Comparison of ENCODE assay signal across 8 cellular contexts in the genomic region with DNA sequence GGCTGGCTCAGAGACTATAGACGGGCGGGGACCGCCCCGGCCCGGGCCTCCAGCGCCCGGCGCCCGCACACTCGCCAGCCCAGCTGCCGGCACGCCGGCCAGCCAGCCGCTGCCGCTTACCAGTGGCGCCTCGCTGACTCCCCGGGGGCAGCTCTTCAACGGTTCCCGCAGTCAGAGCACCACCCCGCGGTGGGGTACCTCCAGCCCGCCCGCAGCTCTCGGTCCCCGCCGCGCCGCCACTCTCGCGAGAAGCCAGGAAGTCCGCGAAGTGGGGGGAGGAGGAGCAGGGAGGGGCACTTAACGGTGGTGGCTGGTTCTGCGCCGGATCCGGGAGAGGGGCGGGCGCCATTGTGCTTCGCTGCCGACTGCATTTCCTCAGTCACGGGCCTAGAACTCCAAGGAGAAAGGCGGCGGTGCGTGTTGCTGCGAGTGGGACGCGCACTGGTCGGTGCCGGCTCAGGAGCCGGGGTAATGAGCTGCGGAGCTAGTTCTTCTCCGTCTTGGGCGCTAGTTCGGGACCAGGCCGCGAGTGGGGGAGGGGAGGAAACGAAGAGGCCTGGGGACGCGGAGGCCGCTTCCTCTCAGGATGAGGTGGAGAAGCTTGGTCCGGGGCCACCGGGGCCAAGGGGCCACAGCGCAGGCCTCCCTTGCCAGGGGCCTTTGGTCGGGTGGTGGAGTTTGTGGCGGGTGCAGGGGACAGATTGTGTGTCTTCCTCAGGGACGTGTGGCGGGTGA. TPM values are rescaled to one million over a fixed set of nuclear protein-coding genes. Genes with fewer than 3 reads are reported as not detected.
A peak's percentile ranks its signal among the peaks of the same experiment; 100 is the strongest.
DNase-seq lines count a peak whose midpoint lies in the region; ATAC-seq, FAIRE-seq and TF ChIP-seq lines count a peak whose summit lies in the region.

A gene with protein sequence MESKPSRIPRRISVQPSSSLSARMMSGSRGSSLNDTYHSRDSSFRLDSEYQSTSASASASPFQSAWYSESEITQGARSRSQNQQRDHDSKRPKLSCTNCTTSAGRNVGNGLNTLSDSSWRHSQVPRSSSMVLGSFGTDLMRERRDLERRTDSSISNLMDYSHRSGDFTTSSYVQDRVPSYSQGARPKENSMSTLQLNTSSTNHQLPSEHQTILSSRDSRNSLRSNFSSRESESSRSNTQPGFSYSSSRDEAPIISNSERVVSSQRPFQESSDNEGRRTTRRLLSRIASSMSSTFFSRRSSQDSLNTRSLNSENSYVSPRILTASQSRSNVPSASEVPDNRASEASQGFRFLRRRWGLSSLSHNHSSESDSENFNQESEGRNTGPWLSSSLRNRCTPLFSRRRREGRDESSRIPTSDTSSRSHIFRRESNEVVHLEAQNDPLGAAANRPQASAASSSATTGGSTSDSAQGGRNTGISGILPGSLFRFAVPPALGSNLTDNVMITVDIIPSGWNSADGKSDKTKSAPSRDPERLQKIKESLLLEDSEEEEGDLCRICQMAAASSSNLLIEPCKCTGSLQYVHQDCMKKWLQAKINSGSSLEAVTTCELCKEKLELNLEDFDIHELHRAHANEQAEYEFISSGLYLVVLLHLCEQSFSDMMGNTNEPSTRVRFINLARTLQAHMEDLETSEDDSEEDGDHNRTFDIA (plus strand): TSS at position 313 of the 735 bp plus-strand sequence. CDS start 16,517 bp downstream, outside the sequence.

- no peaks in the 10 kb centered on the region for H3K9me3 ChIP-seq in spleen

- H3K4me1 ChIP-seq in spleen = peaks cover 26 to 62% (median 54%) of the 10 kb centered on the region in 6 donors

- intact Hi-C loops in spleen (cut with DNase I; ENCODE audit: low total_unique reads) = no loop called here

- peak; percentile 95 for ATAC-seq in GM18907 (IDR thresholded peaks at IDR 0.05; ENCODE audit: unreplicated experiment)
- peak; percentile 93 for ATAC-seq in HG03159 (IDR thresholded peaks at IDR 0.05; ENCODE audit: unreplicated experiment)

- 0 to 1% (median 1%) methylated on average over 50 to 68 of the region's 68 CpGs for WGBS in spleen, 5 donors

- peak within 1 kb of the TSS; percentile 98 to 100 (median 100) for H3K27ac ChIP-seq in spleen

- H3K36me3 Mint-ChIP-seq in immature natural killer cell = peaks cover 4 to 9% (median 4%) of the 10 kb centered on the region in 3 donors

- H3K4me3 ChIP-seq in WI38 (ENCODE audit: low read depth, low read length) = peak within 1 kb of the TSS; percentile 92
- H3K4me3 ChIP-seq in bronchial epithelial cell (ENCODE audit: low read depth, low read length) = peak within 1 kb of the TSS; percentile 98
- peak within 1 kb of the TSS; percentile 71 to 91 (median 83) for H3K4me3 ChIP-seq in spleen

- H3K27me3 ChIP-seq in bronchial epithelial cell (ENCODE audit: control insufficient read depth, insufficient read depth, low read length) (no peaks in the 10 kb centered on the region), spleen (replicated peaks in 1 of 7) (no peaks in the 10 kb centered on the region)

- peak within 1 kb of the TSS; percentile 98 to 100 (median 99) for H3K27ac Mint-ChIP-seq in immature natural killer cell

- H3K36me3 ChIP-seq in bronchial epithelial cell (ENCODE audit: control insufficient read depth, insufficient read depth, low read length) (peaks cover 2% of the 10 kb centered on the region), spleen (peaks cover 0 to 33% (median 17%) of the 10 kb centered on the region in 6 donors)

- FAIRE-seq in bronchial epithelial cell (lab: Jason Lieb, UNC) = no peak

- H3K9me3 Mint-ChIP-seq in immature natural killer cell = no peaks in the 10 kb centered on the region

- peak; percentile 68 to 91 (median 84) for TF ChIP-seq POLR2A in spleen (IDR thresholded peaks at IDR 0.05)

- H3K27me3 Mint-ChIP-seq in immature natural killer cell (ENCODE audit: low read depth in 3 of 3) = peaks cover 13 to 20% (median 19%) of the 10 kb centered on the region in 3 donors

- DNase-seq in AG08395 (ENCODE audit: low spot score) (peak; percentile 98), NCI-H2227 (lab: John Stamatoyannopoulos, UW; ENCODE audit: unreplicated experiment) (peak; percentile 98), bronchial epithelial cell (ENCODE audit: low read depth) (peak; percentile 86), immature natural killer cell (peak; percentile 98), spleen (peak; percentile 99)

- 0 out of 2 replicates have a peak, but pooled peaks have one; percentile 25 for TF ChIP-seq CTCF in WI38 (IDR thresholded peaks at IDR 0.05; ENCODE audit: low read depth, low read length)
- TF ChIP-seq CTCF in bronchial epithelial cell (IDR thresholded peaks at IDR 0.05; ENCODE audit: insufficient read depth, low read length, severe bottlenecking) = peak; percentile 76
- peak; percentile 32 to 81 (median 67) for TF ChIP-seq CTCF in spleen (IDR thresholded peaks at IDR 0.05 in 8 of 11, conservative IDR thresholded peaks at IDR 0.05 in 3 of 11)

- peak within 1 kb of the TSS; percentile 98 to 100 (median 99) for H3K4me3 Mint-ChIP-seq in immature natural killer cell

- peaks cover 50 to 57% of the 10 kb centered on the region in 2 donors for H3K4me1 Mint-ChIP-seq in immature natural killer cell

RNA-seq across cellular contexts. Expression of the gene that starts here (rescaled TPM):
- total RNA-seq in bronchial epithelial cell (81.5 and 103 TPM in 2 replicates), spleen (100 to 1,000 TPM in 4 of 7 donors, 10 to 100 TPM in 3; 85.8 to 146 (median 103) TPM)
- polyA plus RNA-seq in immature natural killer cell (100 to 1,000 TPM; 142 to 155 (median 146) TPM), spleen (10 to 100 TPM; 27.7 to 35.2 (median 34.4) TPM)

Comparison
In these comparisons a context has a peak if more than half of its experiments do, and no peak if none do; other contexts are left out.
1. Peak in every context shown above with its lines: DNase-seq, ATAC-seq, H3K4me3 ChIP-seq and H3K27ac ChIP-seq.
2. CTCF ChIP-seq: peak in every context shown above with its lines; median percentile 76 in bronchial epithelial cell; 67 in spleen; 25 in WI38.